Comparison of ENCODE assay signal across 9 cellular contexts in the genomic region with DNA sequence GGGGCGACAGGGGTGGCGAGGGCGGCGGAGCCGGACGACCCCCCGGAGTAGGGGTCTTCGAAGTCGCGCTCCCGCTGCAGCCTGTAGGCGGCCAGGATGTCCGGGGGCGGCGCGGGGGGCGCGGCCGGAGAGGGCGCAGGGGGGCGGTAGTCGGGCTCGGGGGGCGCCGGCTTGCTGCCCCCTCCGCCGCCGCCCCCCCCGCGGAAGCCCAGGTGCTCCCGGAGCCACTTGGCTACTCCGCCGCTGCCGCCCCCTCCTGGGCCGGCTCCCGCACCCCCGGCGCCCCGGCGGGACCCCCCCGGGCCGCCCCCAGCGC. TPM values are rescaled to one million over a fixed set of nuclear protein-coding genes. Genes with fewer than 3 reads are reported as not detected.
DNase-seq lines count a peak whose midpoint lies in the region; ATAC-seq and TF ChIP-seq lines count a peak whose summit lies in the region.
"Had no signal": no experiment of that assay in that cellular context is flagged by ENCODE, and none has a peak within 500 bp of the region (broad histone marks: within the 10 kb centered on the region; RNA-seq: fewer than 3 reads in every experiment).

No MANE protein-coding gene starts in this region.

- no peak overlapping the region for H3K56ac ChIP-seq in IMR-90 (ENCODE audit: extremely low read depth, insufficient read depth, low read length)

- H3K27me3 ChIP-seq in IMR-90 (ENCODE audit: control insufficient read depth, insufficient read depth, low read length) (peaks cover 10% of the 10 kb centered on the region), endodermal cell (ENCODE audit: control insufficient read depth, insufficient read depth, low read length, poor library complexity, severe bottlenecking) (peaks cover 25% of the 10 kb centered on the region), neuron (ENCODE audit: insufficient read depth, low read length) (no peaks in the 10 kb centered on the region), foreskin keratinocyte (peaks cover 37% of the 10 kb centered on the region)

- H2AK9ac ChIP-seq in IMR-90 (replicated peaks; ENCODE audit: low read depth, low read length, poor library complexity) = no peak overlapping the region

- H3K9ac ChIP-seq in IMR-90 (ENCODE audit: low read depth, low read length) = no peak overlapping the region
- no peak overlapping the region for H3K9ac ChIP-seq in endodermal cell (ENCODE audit: extremely low read depth, low read length, poor library complexity, severe bottlenecking)

- H3K4me3 ChIP-seq in AG09309 (ENCODE audit: control insufficient read depth, low read depth, low read length) = peak overlapping the region; percentile 55
- H3K4me3 ChIP-seq in IMR-90 (ENCODE audit: insufficient read depth, low read depth, low read length) = peak overlapping the region; percentile 68
- H3K4me3 ChIP-seq in endodermal cell (ENCODE audit: low read length) = peak overlapping the region; percentile 78
- H3K4me3 ChIP-seq in neuron (ENCODE audit: low read length) = peak overlapping the region; percentile 73

- TF ChIP-seq POLR2A in IMR-90 (IDR thresholded peaks at IDR 0.05; ENCODE audit: low read depth, low read length) = no peak

- H3K27ac Mint-ChIP-seq in endodermal cell = no peak overlapping the region

- no peak for TF ChIP-seq CTCF in AG09309 (IDR thresholded peaks at IDR 0.05; ENCODE audit: control insufficient read depth, insufficient read depth, low read depth, low read length, missing control alignments)
- TF ChIP-seq CTCF in IMR-90 (conservative IDR thresholded peaks at IDR 0.05; ENCODE audit: low read depth, low read length) = no peak
- TF ChIP-seq CTCF in endodermal cell (conservative IDR thresholded peaks at IDR 0.05) = peak; percentile 46
- no peak for TF ChIP-seq CTCF in foreskin keratinocyte (conservative IDR thresholded peaks at IDR 0.05)

- no peak overlapping the region for H4K91ac ChIP-seq in IMR-90 (ENCODE audit: insufficient read depth, low read depth, low read length)

- no peaks in the 10 kb centered on the region for H3K79me1 ChIP-seq in IMR-90 (ENCODE audit: low read depth in 1 of 2, low read length in 2 of 2)

- H3K23ac ChIP-seq in IMR-90 (ENCODE audit: low read depth, low read length) = no peak overlapping the region

- no TSS peak for BruUV-seq in IMR-90 (replicated peaks; lab: Mats Ljungman, UMichigan)

- H4K5ac ChIP-seq in IMR-90 (ENCODE audit: low read depth, low read length) = no peak overlapping the region

- H3K27me3 Mint-ChIP-seq in endodermal cell (ENCODE audit: insufficient read depth) = peaks cover 30% of the 10 kb centered on the region

- no peak overlapping the region for H3K14ac ChIP-seq in IMR-90 (replicated peaks; ENCODE audit: low read depth, low read length)

- no peak overlapping the region for H3K18ac ChIP-seq in IMR-90 (ENCODE audit: low read depth, low read length)

- H2BK15ac ChIP-seq in IMR-90 (ENCODE audit: low read depth, low read length) = no peak overlapping the region

- peak overlapping the region; percentile 64 for H2AFZ ChIP-seq in IMR-90 (replicated peaks; ENCODE audit: low read length, poor library complexity)
- H2AFZ ChIP-seq in neuron (ENCODE audit: low read depth, low read length) = no peak overlapping the region

- no peak overlapping the region for H2BK120ac ChIP-seq in IMR-90 (ENCODE audit: low read depth, low read length)

- H2BK20ac ChIP-seq in IMR-90 (ENCODE audit: low read depth, low read length) = no peak overlapping the region

- intact Hi-C loops in IMR-90 (cut with micrococcal nuclease) = no loop called here

- peak overlapping the region; percentile 92 for H3K4me3 Mint-ChIP-seq in endodermal cell

- H2AK5ac ChIP-seq in IMR-90 (ENCODE audit: low read depth, low read length) = no peak overlapping the region

- peaks cover 12% of the 10 kb centered on the region; the same call in 1 of the 2 replicates for H3K9me1 ChIP-seq in IMR-90 (ENCODE audit: insufficient read depth, low read length)

- H3K4ac ChIP-seq in IMR-90 (ENCODE audit: low read depth, low read length) = no peak overlapping the region

- WGBS in IMR-90 (ENCODE audit: extremely low coverage in 2 of 2, insufficient read length in 1 of 2), 2 experiments = no CpG with 5 or more reads among the region's 43 CpGs
- 0% methylated on average over 42 of the region's 43 CpGs; no CpG with 5 or more reads in 1 of the 2 experiments for WGBS in endodermal cell (ENCODE audit: insufficient coverage in 1 of 2, insufficient read length in 1 of 2), 2 experiments

- H3K4me1 ChIP-seq in IMR-90 (ENCODE audit: control insufficient read depth, insufficient read depth, low read length) (peaks cover 8% of the 10 kb centered on the region), endodermal cell (ENCODE audit: control insufficient read depth, insufficient read depth, low read length) (peaks cover 10% of the 10 kb centered on the region), neuron (ENCODE audit: insufficient read depth, low read length) (peaks cover 19% of the 10 kb centered on the region), foreskin keratinocyte (no peaks in the 10 kb centered on the region)

- no peak for TF ChIP-seq RAD21 in IMR-90 (IDR thresholded peaks at IDR 0.05; ENCODE audit: low read length)

- H3K36me3 ChIP-seq in IMR-90 (ENCODE audit: control insufficient read depth, insufficient read depth, low read length) (no peaks in the 10 kb centered on the region), endodermal cell (ENCODE audit: control insufficient read depth, insufficient read depth, low read length) (no peaks in the 10 kb centered on the region), neuron (ENCODE audit: insufficient read depth, low read length) (no peaks in the 10 kb centered on the region)

- POLR2A ChIA-PET in IMR-90 (lab: Charles Lee; ENCODE audit: unreplicated experiment) = interaction anchor here (0.7 to 0.8 kb wide), 2 partner anchors 11 to 476 kb away, joined by 3 to 4 read pairs; partner anchors contain the start of gene B2M

- H3K27ac ChIP-seq in IMR-90 (ENCODE audit: insufficient read depth, low read length) (no peak overlapping the region), endodermal cell (ENCODE audit: low read depth, low read length) (peak overlapping the region; percentile 57), foreskin keratinocyte (no peak overlapping the region)

- peaks cover 4% of the 10 kb centered on the region for H3K36me3 Mint-ChIP-seq in endodermal cell (ENCODE audit: low read depth)

- H3K9me3 Mint-ChIP-seq in endodermal cell = no peaks in the 10 kb centered on the region
- H3K9me3 Mint-ChIP-seq: stimulated activated naive CD8-positive, alpha-beta T cell treated with anti-CD3 and anti-CD28 coated beads, Interleukin-15, Interleukin-2, amounts not matched to agents 100 ng/mL and 50 ng/mL, for 24 hours had no signal

- H3K9me3 ChIP-seq in IMR-90 (ENCODE audit: control insufficient read depth, insufficient read depth, low read length) (no peaks in the 10 kb centered on the region), endodermal cell (ENCODE audit: control insufficient read depth, low read length) (no peaks in the 10 kb centered on the region), neuron (ENCODE audit: low read length) (no peaks in the 10 kb centered on the region)

- dilution Hi-C loops in IMR-90 (cut with HindIII; ENCODE audit: low sequenced_read_pairs, unreplicated experiment) = no loop called here

- H2BK5ac ChIP-seq in IMR-90 (ENCODE audit: low read depth, low read length, poor library complexity, severe bottlenecking) = no peak overlapping the region

- peak; percentile 9 for ATAC-seq in IMR-90 (ENCODE audit: low read depth)
- no peak for ATAC-seq in left lobe of liver
- no peak for ATAC-seq in foreskin keratinocyte
- ATAC-seq in GM21423 (IDR thresholded peaks at IDR 0.05; ENCODE audit: unreplicated experiment) = no peak

- H3K4me2 ChIP-seq in IMR-90 (ENCODE audit: low read depth, low read length) = no peak overlapping the region; the same call in 1 of the 2 replicates

- in situ Hi-C loops in IMR-90 (cut with MboI; ENCODE audit: low sequenced_read_pairs) = loop anchor here (25.0 kb wide), 1 partner anchor 425 kb away; no protein-coding TSS in a partner anchor

- H3K4me1 Mint-ChIP-seq in endodermal cell = peaks cover 38% of the 10 kb centered on the region

- H4K20me1 ChIP-seq in IMR-90 (ENCODE audit: insufficient read depth, low read length) = no peaks in the 10 kb centered on the region

- no peak overlapping the region for H4K8ac ChIP-seq in IMR-90 (ENCODE audit: low read depth in 2 of 2, low read length in 2 of 2)

- CTCF ChIA-PET in IMR-90 (lab: Yijun Ruan, JAX) = no interaction called here

- no peak for DNase-seq in AG09309 (ENCODE audit: low read depth)
- no peak for DNase-seq in IMR-90
- no peak for DNase-seq in endodermal cell
- DNase-seq in left lobe of liver (ENCODE audit: low spot score) = no peak
- DNase-seq in NCI-H2196 (lab: John Stamatoyannopoulos, UW; ENCODE audit: unreplicated experiment) = no peak
- DNase-seq in foreskin keratinocyte = no peak

TF ChIP-seq in IMR-90, 13 proteins besides CTCF, POLR2A, EP300 and RAD21 (continues in another document):
- TF ChIP-seq MXI1 (IDR thresholded peaks at IDR 0.05; ENCODE audit: borderline replicate concordance, low read depth, low read length) = no peak

RNA-seq across cellular contexts. Expression of gene SHF, which starts 0.2 kb away (rescaled TPM):
- total RNA-seq in IMR-90 (2012; rRNA removed) (1.8 and 2.2 TPM in 2 replicates), endodermal cell (10 to 100 TPM; 42.0 to 53.8 TPM), left lobe of liver (18.4 TPM), foreskin keratinocyte (0.35 and 0.44 TPM in 2 replicates)
- polyA plus RNA-seq in IMR-90 (2012; rRNA removed) (3.5 and 3.8 TPM in 2 replicates), foreskin keratinocyte (0.42 and 0.72 TPM in 2 replicates)
- polyA plus RNA-seq in IMR-90 (2012; cell fraction: cytosol; rRNA removed) = 2.5 and 4.5 TPM in 2 replicates
- polyA plus RNA-seq in IMR-90 (2012; cell fraction: nucleus; rRNA removed; ENCODE audit: low replicate concordance) = 3.1 and 3.2 TPM in 2 replicates
- 45.2 TPM for polyA plus RNA-seq in endodermal cell (2013, experiment 1 of 2)
- polyA plus RNA-seq in endodermal cell (2013, experiment 2 of 2) = 43.5 TPM

RNA-seq across cellular contexts. Expression of gene DUOX1, which starts 57.7 kb away (rescaled TPM):
- total RNA-seq in IMR-90 (2012; rRNA removed) = not detected in 2 replicates
- not detected in 2 replicates for polyA plus RNA-seq in IMR-90 (2012; rRNA removed)
- polyA plus RNA-seq in IMR-90 (2012; cell fraction: cytosol; rRNA removed) = 0.01 TPM in 1 of 2 replicates, not detected in the other
- polyA plus RNA-seq in IMR-90 (2012; cell fraction: nucleus; rRNA removed; ENCODE audit: low replicate concordance) = 0.02 TPM in 2 replicates
- total RNA-seq in endodermal cell = 1 to 10 TPM; 1.2 to 1.9 TPM
- polyA plus RNA-seq in endodermal cell (2013, experiment 1 of 2) = 0.43 TPM
- 0.29 TPM for polyA plus RNA-seq in endodermal cell (2013, experiment 2 of 2)
- 0.45 TPM for total RNA-seq in left lobe of liver
- total RNA-seq in foreskin keratinocyte = 16.3 and 17.8 TPM in 2 replicates
- polyA plus RNA-seq in foreskin keratinocyte = 9.5 and 10.1 TPM in 2 replicates

RNA-seq across cellular contexts. Expression of gene DUOXA1, which starts 57.9 kb away (rescaled TPM):
- not detected in 2 replicates for total RNA-seq in IMR-90 (2012; rRNA removed)
- 0.02 TPM in 1 of 2 replicates, not detected in the other for polyA plus RNA-seq in IMR-90 (2012; rRNA removed)
- 0.02 and 0.10 TPM in 2 replicates for polyA plus RNA-seq in IMR-90 (2012; cell fraction: cytosol; rRNA removed)
- polyA plus RNA-seq in IMR-90 (2012; cell fraction: nucleus; rRNA removed; ENCODE audit: low replicate concordance) = 0.06 and 0.07 TPM in 2 replicates
- total RNA-seq in endodermal cell = under 1 TPM; 0.86 to 0.99 TPM
- polyA plus RNA-seq in endodermal cell (2013, experiment 1 of 2) = 0.14 TPM
- polyA plus RNA-seq in endodermal cell (2013, experiment 2 of 2) = 0.91 TPM
- not detected for total RNA-seq in left lobe of liver
- total RNA-seq in foreskin keratinocyte = 7.0 and 9.8 TPM in 2 replicates
- polyA plus RNA-seq in foreskin keratinocyte = 5.7 TPM in 2 replicates
